Comparison of ENCODE assay signal across 1 cellular context in genomic region chr9:92522983-92523970, GRCh38.
TF ChIP-seq lines count a peak whose summit lies in the region.

No MANE protein-coding gene starts in this region.

TF ChIP-seq in HepG2, 621 proteins besides CTCF, POLR2A, EP300 and RAD21:
- TF ChIP-seq NFAT5 (CRISPR knock-in tag; IDR thresholded peaks at IDR 0.05): no peak
- TF ChIP-seq ZNF44 (CRISPR knock-in tag; IDR thresholded peaks at IDR 0.05): no peak
- TF ChIP-seq YEATS4 (CRISPR knock-in tag; IDR thresholded peaks at IDR 0.05; ENCODE audit: borderline replicate concordance): no peak
- TF ChIP-seq ZNF451 (CRISPR knock-in tag; IDR thresholded peaks at IDR 0.05): no peak
- no peak for TF ChIP-seq SMARCE1 (IDR thresholded peaks at IDR 0.05; ENCODE audit: borderline replicate concordance)
- TF ChIP-seq ZNF253 (CRISPR knock-in tag; IDR thresholded peaks at IDR 0.05; ENCODE audit: borderline replicate concordance): no peak
- TF ChIP-seq CREB1 (IDR thresholded peaks at IDR 0.05): 0 out of 2 replicates have a peak, but pooled peaks have one; percentile 35
- no peak for TF ChIP-seq CREB1 (CRISPR knock-in tag; IDR thresholded peaks at IDR 0.05)
- TF ChIP-seq FOSL1 (CRISPR knock-in tag; IDR thresholded peaks at IDR 0.05; ENCODE audit: borderline replicate concordance): peak; percentile 38; the same call in 1 of the 2 replicates
- no peak for TF ChIP-seq MTA3 (CRISPR knock-in tag; IDR thresholded peaks at IDR 0.05)
- no peak for TF ChIP-seq ATF7 (IDR thresholded peaks at IDR 0.05)
- TF ChIP-seq ATF7 (CRISPR knock-in tag; IDR thresholded peaks at IDR 0.05): no peak
- TF ChIP-seq ZSCAN31 (CRISPR knock-in tag; IDR thresholded peaks at IDR 0.05; ENCODE audit: low read depth): no peak
- TF ChIP-seq ZNF121 (CRISPR knock-in tag; IDR thresholded peaks at IDR 0.05): peak; percentile 83
- TF ChIP-seq ATF3 (CRISPR knock-in tag; IDR thresholded peaks at IDR 0.05): peak; percentile 64; the same call in 1 of the 2 replicates
- no peak for TF ChIP-seq ZNF543 (CRISPR knock-in tag; IDR thresholded peaks at IDR 0.05)
- TF ChIP-seq TMF1 (CRISPR knock-in tag; IDR thresholded peaks at IDR 0.05; ENCODE audit: low read depth): no peak
- TF ChIP-seq FOSL2 (CRISPR knock-in tag; IDR thresholded peaks at IDR 0.05): peak; percentile 92
- no peak for TF ChIP-seq HNRNPH1 (optimal IDR thresholded peaks at IDR 0.05; ENCODE audit: low read depth, low read length)
- TF ChIP-seq POLR2AphosphoS2 (IDR thresholded peaks at IDR 0.05; ENCODE audit: low read depth, low read length): no peak
- TF ChIP-seq ZBTB8A (CRISPR knock-in tag; IDR thresholded peaks at IDR 0.05; ENCODE audit: borderline replicate concordance, low read depth): no peak
- 0 out of 2 replicates have a peak, but pooled peaks have one; percentile 49 for TF ChIP-seq KDM1A (CRISPR knock-in tag; IDR thresholded peaks at IDR 0.05)
- TF ChIP-seq ATF7-NPFF (CRISPR knock-in tag; IDR thresholded peaks at IDR 0.05; ENCODE audit: low read depth): no peak
- no peak for TF ChIP-seq SIN3A (IDR thresholded peaks at IDR 0.05; ENCODE audit: borderline replicate concordance, low read depth, low read length)
- no peak for TF ChIP-seq ZNF510 (CRISPR knock-in tag; IDR thresholded peaks at IDR 0.05; ENCODE audit: low read depth)
- no peak for TF ChIP-seq ZNF672 (CRISPR knock-in tag; IDR thresholded peaks at IDR 0.05)
- TF ChIP-seq ZNF839 (CRISPR knock-in tag; IDR thresholded peaks at IDR 0.05; ENCODE audit: borderline replicate concordance): no peak
- TF ChIP-seq ZNF263 (CRISPR knock-in tag; IDR thresholded peaks at IDR 0.05): 0 out of 2 replicates have a peak, but pooled peaks have one; percentile 15
- TF ChIP-seq ZNF883 (CRISPR knock-in tag; IDR thresholded peaks at IDR 0.05; ENCODE audit: not compliant biosample characterization): no peak
- no peak for TF ChIP-seq ZNF761 (CRISPR knock-in tag; conservative IDR thresholded peaks at IDR 0.05)
- peak; percentile 55; the same call in 1 of the 2 replicates for TF ChIP-seq ZMYM2 (CRISPR knock-in tag; IDR thresholded peaks at IDR 0.05)
- no peak for TF ChIP-seq ZNF878 (CRISPR knock-in tag; IDR thresholded peaks at IDR 0.05)
- peak; percentile 90 for TF ChIP-seq ZNF770 (CRISPR knock-in tag; IDR thresholded peaks at IDR 0.05)
- no peak for TF ChIP-seq ZNF101 (CRISPR knock-in tag; IDR thresholded peaks at IDR 0.05; ENCODE audit: borderline replicate concordance, low read depth)
- peak; percentile 37; the same call in 1 of the 2 replicates for TF ChIP-seq RARA (CRISPR knock-in tag; IDR thresholded peaks at IDR 0.05)
- TF ChIP-seq POGZ (CRISPR knock-in tag; IDR thresholded peaks at IDR 0.05): no peak
- no peak for TF ChIP-seq HNRNPUL1 (IDR thresholded peaks at IDR 0.05; ENCODE audit: low read depth, low read length)
- no peak for TF ChIP-seq NFYB (CRISPR knock-in tag; IDR thresholded peaks at IDR 0.05)
